In genomic region chr9:13817754-13818278, GRCh38 we compare ENCODE assay signal across 28 cellular contexts.
"Had no signal": no experiment of that assay in that cellular context is flagged by ENCODE, and none has a peak within 500 bp of the region (broad histone marks: within the 10 kb centered on the region; RNA-seq: fewer than 3 reads in every experiment).

No MANE protein-coding gene starts in this region.

- H3K4me3 Mint-ChIP-seq: activated CD4-positive, alpha-beta memory T cell treated with anti-CD3 and anti-CD28 coated beads, Interleukin-2, amount 10 ng/mL, durations not matched to agents 7 days and 5 days; activated CD8-positive, alpha-beta memory T cell treated with anti-CD3 and anti-CD28 coated beads, Interleukin-2, amount 10 ng/mL, durations not matched to agents 7 days and 5 days; activated naive CD8-positive, alpha-beta T cell; memory B cell; naive thymus-derived CD4-positive, alpha-beta T cell; neural progenitor cell; stimulated activated naive CD8-positive, alpha-beta T cell treated with anti-CD3 and anti-CD28 coated beads, Interleukin-15, amount 100 ng/mL, for 72 hours had no signal

- H3K4me2 ChIP-seq: neural progenitor cell had no signal

- H3K36me3 Mint-ChIP-seq: activated CD8-positive, alpha-beta memory T cell treated with anti-CD3 and anti-CD28 coated beads, Interleukin-2, amount 10 ng/mL, durations not matched to agents 7 days and 5 days; memory B cell; neural progenitor cell had no signal

- H3K9me3 ChIP-seq: prostate gland, suprapubic skin, transverse colon, uterus had no signal

- H3K4me1 ChIP-seq: foreskin keratinocyte, left lung, neural progenitor cell, prostate gland, transverse colon, uterus had no signal

- H3K27ac Mint-ChIP-seq: activated CD4-positive, alpha-beta memory T cell treated with anti-CD3 and anti-CD28 coated beads, Interleukin-2, amount 10 ng/mL, durations not matched to agents 7 days and 5 days; activated CD8-positive, alpha-beta memory T cell treated with anti-CD3 and anti-CD28 coated beads, Interleukin-2, amount 10 ng/mL, durations not matched to agents 7 days and 5 days; activated naive CD8-positive, alpha-beta T cell; memory B cell; naive thymus-derived CD4-positive, alpha-beta T cell; neural progenitor cell; stimulated activated naive CD8-positive, alpha-beta T cell treated with anti-CD3 and anti-CD28 coated beads, Interleukin-15, amount 100 ng/mL, for 72 hours had no signal

- H2AFZ ChIP-seq: neural progenitor cell had no signal

- H3K27ac ChIP-seq: brain microvascular endothelial cell, foreskin keratinocyte, left lung, neural progenitor cell, prostate gland, transverse colon, uterus had no signal

- ATAC-seq: activated CD8-positive, alpha-beta memory T cell treated with anti-CD3 and anti-CD28 coated beads, Interleukin-2, amount 10 ng/mL, durations not matched to agents 7 days and 5 days; left lung; mucosa of descending colon; naive thymus-derived CD4-positive, alpha-beta T cell; right cardiac atrium; stimulated activated naive CD8-positive, alpha-beta T cell treated with anti-CD3 and anti-CD28 coated beads, Interleukin-15, amount 100 ng/mL, for 72 hours had no signal

- H3K27me3 ChIP-seq: brain microvascular endothelial cell, esophagus squamous epithelium, foreskin keratinocyte, left lung, neural progenitor cell, suprapubic skin, transverse colon, uterus had no signal

- H3K4me1 Mint-ChIP-seq: activated CD4-positive, alpha-beta memory T cell treated with anti-CD3 and anti-CD28 coated beads, Interleukin-2, amount 10 ng/mL, durations not matched to agents 7 days and 5 days; activated CD8-positive, alpha-beta memory T cell treated with anti-CD3 and anti-CD28 coated beads, Interleukin-2, amount 10 ng/mL, durations not matched to agents 7 days and 5 days; memory B cell; naive thymus-derived CD4-positive, alpha-beta T cell; stimulated activated naive CD8-positive, alpha-beta T cell treated with anti-CD3 and anti-CD28 coated beads, Interleukin-15, amount 100 ng/mL, for 72 hours had no signal

- H3K27me3 Mint-ChIP-seq: activated CD4-positive, alpha-beta memory T cell treated with anti-CD3 and anti-CD28 coated beads, Interleukin-2, amount 10 ng/mL, durations not matched to agents 7 days and 5 days; activated CD8-positive, alpha-beta memory T cell treated with anti-CD3 and anti-CD28 coated beads, Interleukin-2, amount 10 ng/mL, durations not matched to agents 7 days and 5 days; activated naive CD8-positive, alpha-beta T cell; memory B cell; naive thymus-derived CD4-positive, alpha-beta T cell; stimulated activated naive CD8-positive, alpha-beta T cell treated with anti-CD3 and anti-CD28 coated beads, Interleukin-15, amount 100 ng/mL, for 72 hours had no signal

- H3K36me3 ChIP-seq: brain microvascular endothelial cell, esophagus squamous epithelium, left lung, neural progenitor cell, prostate gland, suprapubic skin, transverse colon, uterus had no signal

- H3K9ac ChIP-seq: neural progenitor cell had no signal

- DNase-seq: activated CD4-positive, alpha-beta memory T cell treated with anti-CD3 and anti-CD28 coated beads, Interleukin-2, amount 10 ng/mL, durations not matched to agents 7 days and 5 days; activated CD4-positive, alpha-beta T cell treated with anti-CD3 and anti-CD28 coated beads for 48 hours; activated CD4-positive, CD25-positive, alpha-beta regulatory T cell; activated CD8-positive, alpha-beta memory T cell treated with anti-CD3 and anti-CD28 coated beads, Interleukin-2, amount 10 ng/mL, durations not matched to agents 7 days and 5 days; amygdala; brain microvascular endothelial cell; cortex of kidney; effector CD4-positive, alpha-beta T cell; esophagus squamous epithelium; foreskin keratinocyte; glutamatergic neuron; hypothalamus; left lung; mucosa of descending colon; naive thymus-derived CD4-positive, alpha-beta T cell; small intestine; stimulated activated CD4-positive, alpha-beta T cell treated with anti-CD3 and anti-CD28 coated beads, Interleukin-15, amount 100 ng/mL, for 24 hours; stimulated activated CD4-positive, alpha-beta T cell treated with anti-CD3 and anti-CD28 coated beads, Interleukin-2, amount 100 ng/mL, for 48 hours; stimulated activated naive CD8-positive, alpha-beta T cell treated with anti-CD3 and anti-CD28 coated beads, Interleukin-15, amount 100 ng/mL, for 72 hours; T1000; transverse colon; uterus had no signal

- H3K4me3 ChIP-seq: esophagus squamous epithelium, left lung, mucosa of descending colon, neural progenitor cell, prostate gland, suprapubic skin, transverse colon, uterus had no signal
